ENCODE assay signal across 1 cellular context in genomic region chr9:134781895-134782294, GRCh38.
TF ChIP-seq lines count a peak whose summit lies in the region.

No MANE protein-coding gene starts in this region.

TF ChIP-seq in H1, 55 proteins besides CTCF, POLR2A, EP300 and RAD21:
- TF ChIP-seq TCF12 (IDR thresholded peaks at IDR 0.05; ENCODE audit: low read depth, low read length) (no peak), SP1 (IDR thresholded peaks at IDR 0.05; ENCODE audit: low read depth, low read length) (no peak), CBX8 (IDR thresholded peaks at IDR 0.05; ENCODE audit: borderline replicate concordance, low read depth, low read length) (no peak), SP4 (IDR thresholded peaks at IDR 0.05; ENCODE audit: low read length) (no peak), JUND (IDR thresholded peaks at IDR 0.05; ENCODE audit: low read length) (no peak)
TF ChIP-seq in H1: peak in this region for 0.
